In genomic region chr4:185202984-185203379, GRCh38 we compare ENCODE assay signal across 8 cellular contexts. TPM values are rescaled to one million over a fixed set of nuclear protein-coding genes. Genes with fewer than 3 reads are reported as not detected.
A peak's percentile ranks its signal among the peaks of the same experiment; 100 is the strongest.
DNase-seq lines count a peak whose midpoint lies in the region; ATAC-seq and TF ChIP-seq lines count a peak whose summit lies in the region.

No MANE protein-coding gene starts in this region.

- no peaks in the 10 kb centered on the region for H3K9me3 ChIP-seq in MG63

- no peaks in the 10 kb centered on the region for H3K9me3 Mint-ChIP-seq in chondrocyte (ENCODE audit: low read depth)
- H3K9me3 Mint-ChIP-seq in nephron, result no peaks in the 10 kb centered on the region

- H3K27me3 Mint-ChIP-seq in chondrocyte (ENCODE audit: low read depth), result no peaks in the 10 kb centered on the region
- H3K27me3 Mint-ChIP-seq in nephron (ENCODE audit: low read depth), result no peaks in the 10 kb centered on the region

- H3K36me3 Mint-ChIP-seq in chondrocyte (ENCODE audit: low read depth) (peaks cover 3% of the 10 kb centered on the region), nephron (ENCODE audit: low read depth) (peaks cover 7% of the 10 kb centered on the region)

- DNase-seq in MG63, result no peak
- DNase-seq in chondrocyte (ENCODE audit: low spot score), result no peak
- DNase-seq in midbrain (lab: John Stamatoyannopoulos, UW), result no peak
- DNase-seq in amniotic stem cell (lab: John Stamatoyannopoulos, UW), result no peak
- DNase-seq in SHP77 treated with DMSO at 0.1 percent for 48 hours (lab: John Stamatoyannopoulos, UW), result no peak

- peaks cover 7% of the 10 kb centered on the region; the same call in 1 of the 2 replicates for H3K36me3 ChIP-seq in MG63

- peak overlapping the region; percentile 88 for H3K4me3 Mint-ChIP-seq in chondrocyte (ENCODE audit: unreplicated experiment)
- peak overlapping the region; percentile 97 to 99 (median 98) for H3K4me3 Mint-ChIP-seq in nephron

- peak; percentile 4 for ATAC-seq in GM19463 (IDR thresholded peaks at IDR 0.05; ENCODE audit: unreplicated experiment)

- H3K27ac Mint-ChIP-seq in chondrocyte (ENCODE audit: unreplicated experiment) (peak overlapping the region; percentile 99), nephron (peak overlapping the region; percentile 96 to 99 (median 97))

- H3K4me1 Mint-ChIP-seq in chondrocyte (ENCODE audit: low read depth), result peaks cover 53% of the 10 kb centered on the region
- H3K4me1 Mint-ChIP-seq in nephron, result peaks cover 34% of the 10 kb centered on the region

- TF ChIP-seq CTCF in 22Rv1 (IDR thresholded peaks at IDR 0.05) (no peak), chondrocyte (IDR thresholded peaks at IDR 0.05) (no peak), nephron (IDR thresholded peaks at IDR 0.05; ENCODE audit: unreplicated experiment in 3 of 3) (no peak)

- H3K27ac ChIP-seq in 22Rv1, result peak overlapping the region; percentile 89

- H3K27me3 ChIP-seq in MG63, result no peaks in the 10 kb centered on the region

- peak overlapping the region; percentile 65 for H3K4me3 ChIP-seq in MG63

RNA-seq across cellular contexts. Expression of gene CFAP97, which starts 0.8 kb away (rescaled TPM):
- 15.0 and 24.3 TPM in 2 replicates for total RNA-seq in MG63 (2014; rRNA removed; shearing (Covaris generic); ENCODE audit: low replicate concordance)
- 48.5 to 53.1 TPM (median 50.1 TPM) in 3 replicates for total RNA-seq in chondrocyte

RNA-seq across cellular contexts. Expression of gene SNX25, which starts 6.4 kb away (rescaled TPM):
- 8.2 and 9.0 TPM in 2 replicates for total RNA-seq in MG63 (2014; rRNA removed; shearing (Covaris generic); ENCODE audit: low replicate concordance)
- 53.5 to 57.5 TPM (median 53.6 TPM) in 3 replicates for total RNA-seq in chondrocyte

RNA-seq across cellular contexts. Expression of gene SLC25A4, which starts 59.9 kb away (rescaled TPM):
- 6.3 and 13.7 TPM in 2 replicates for total RNA-seq in MG63 (2014; rRNA removed; shearing (Covaris generic); ENCODE audit: low replicate concordance)
- 48.9 to 61.5 TPM (median 61.0 TPM) in 3 replicates for total RNA-seq in chondrocyte
